20 cellular contexts compared by ENCODE assay signal in the genomic region with DNA sequence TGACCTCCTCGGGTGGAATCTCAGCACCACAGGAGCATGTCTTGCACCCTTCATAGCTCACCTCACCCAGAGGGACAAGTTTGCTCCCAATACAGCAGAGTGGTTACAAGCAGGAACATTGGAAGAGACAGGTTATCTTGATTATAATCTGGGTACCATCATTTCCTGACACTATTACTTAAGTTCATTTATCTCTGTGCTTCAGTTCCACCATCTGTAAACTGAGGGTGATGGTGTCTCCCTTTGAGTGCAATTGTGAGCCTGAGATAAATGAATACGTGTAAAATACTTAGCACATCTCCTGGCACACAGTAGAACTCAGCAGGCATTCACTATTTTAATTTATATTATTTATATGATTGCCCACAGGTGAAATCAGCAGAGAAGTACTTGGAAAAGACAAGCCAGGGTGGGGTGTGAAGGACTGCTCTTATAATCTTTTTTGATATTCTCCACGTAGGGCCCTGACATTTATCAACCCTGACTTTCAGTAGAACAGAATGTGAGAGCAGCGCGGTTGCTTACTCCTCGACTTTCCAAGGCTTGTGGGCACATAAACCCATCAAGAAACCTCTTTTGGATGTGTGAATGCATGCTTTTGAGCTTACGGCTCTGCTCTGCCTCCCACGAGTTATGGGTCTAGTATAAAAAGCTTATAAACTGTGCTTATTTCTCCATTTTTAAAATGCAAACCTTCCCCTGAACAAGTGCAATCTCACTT. TPM values are rescaled to one million over a fixed set of nuclear protein-coding genes. Genes with fewer than 3 reads are reported as not detected.
DNase-seq lines count a peak whose midpoint lies in the region; ATAC-seq and TF ChIP-seq lines count a peak whose summit lies in the region.
"Had no signal": no experiment of that assay in that cellular context is flagged by ENCODE, and none has a peak within 500 bp of the region (broad histone marks: within the 10 kb centered on the region; RNA-seq: fewer than 3 reads in every experiment).

No MANE protein-coding gene starts in this region.

- intact Hi-C loops in activated CD4-positive, alpha-beta T cell treated with anti-CD3 and anti-CD28 coated beads for 36 hours (cut with DNase I, micrococcal nuclease): no loop called here
- intact Hi-C loops in spleen (cut with DNase I; ENCODE audit: low total_unique reads): no loop called here

- H3K36me3 Mint-ChIP-seq in activated CD4-positive, alpha-beta T cell treated with anti-CD3 and anti-CD28 coated beads for 36 hours (ENCODE audit: low read depth): peaks cover 25% of the 10 kb centered on the region
- peaks cover 44% of the 10 kb centered on the region for H3K36me3 Mint-ChIP-seq in activated CD4-positive, alpha-beta T cell treated with anti-CD3 and anti-CD28 coated beads, Interleukin-2, amount 10 ng/mL, durations not matched to agents 7 days and 5 days (ENCODE audit: low read depth)
- peaks cover 49% of the 10 kb centered on the region for H3K36me3 Mint-ChIP-seq in T-helper 2 cell treated with Interferon-gamma antibody and Interleukin-4, amounts not matched to agents 5 μg/mL and 100 μg/mL, for 36 hours (ENCODE audit: low read depth)

- no peak for TF ChIP-seq CTCF in spleen (IDR thresholded peaks at IDR 0.05 in 8 of 11, conservative IDR thresholded peaks at IDR 0.05 in 3 of 11)

- peak overlapping the region in 1 of 2 donors; percentile 30 for H3K9ac ChIP-seq in stomach smooth muscle (ENCODE audit: low read length in 2 of 2)

- H3K36me3 ChIP-seq in stomach smooth muscle (ENCODE audit: control insufficient read depth in 2 of 2, insufficient read depth in 2 of 2, low read length in 2 of 2): peaks cover 3 to 23% of the 10 kb centered on the region in 2 donors
- H3K36me3 ChIP-seq in spleen: peaks cover 0 to 43% (median 15%) of the 10 kb centered on the region in 6 donors
- H3K36me3 ChIP-seq: WERI-Rb-1 had no signal

- H3K9me3 ChIP-seq in stomach smooth muscle (ENCODE audit: control insufficient read depth in 2 of 2, low read length in 2 of 2): no peaks in the 10 kb centered on the region
- H3K9me3 ChIP-seq in spleen: no peaks in the 10 kb centered on the region
- H3K9me3 ChIP-seq: lower lobe of right lung, right atrium auricular region had no signal

- peak overlapping the region in 1 of 2 donors; percentile 36 for H3K4me3 ChIP-seq in stomach smooth muscle (ENCODE audit: low read length in 2 of 2)
- no peak overlapping the region for H3K4me3 ChIP-seq in spleen
- H3K4me3 ChIP-seq: lower lobe of right lung, right atrium auricular region had no signal

- TF ChIP-seq POLR2A in spleen (IDR thresholded peaks at IDR 0.05): no peak

- 80 to 89% (median 83%) methylated on average over 8 of the region's 8 CpGs for WGBS in spleen, 5 donors

- ATAC-seq in activated CD4-positive, alpha-beta T cell treated with anti-CD3 and anti-CD28 coated beads for 36 hours: no peak
- ATAC-seq: PC-3 had no signal

- no peaks in the 10 kb centered on the region for H3K9me3 Mint-ChIP-seq in activated CD4-positive, alpha-beta T cell treated with anti-CD3 and anti-CD28 coated beads for 36 hours (ENCODE audit: low read depth)
- H3K9me3 Mint-ChIP-seq in activated CD4-positive, alpha-beta T cell treated with anti-CD3 and anti-CD28 coated beads, Interleukin-2, amount 10 ng/mL, durations not matched to agents 7 days and 5 days: no peaks in the 10 kb centered on the region
- no peaks in the 10 kb centered on the region for H3K9me3 Mint-ChIP-seq in T-helper 2 cell treated with Interferon-gamma antibody and Interleukin-4, amounts not matched to agents 5 μg/mL and 100 μg/mL, for 36 hours
- H3K9me3 Mint-ChIP-seq: activated naive CD4-positive, alpha-beta T cell treated with anti-CD3 and anti-CD28 coated beads, Interleukin-2, amount 50 U/mL, for 72 hours; CD4-positive, alpha-beta T cell; H9; nephron progenitor cell; stimulated activated effector memory CD8-positive, alpha-beta T cell treated with anti-CD3 and anti-CD28 coated beads, Interleukin-12 subunit alpha, Interleukin-12 subunit beta, amount 100 ng/mL, for 72 hours had no signal

- H3K27ac ChIP-seq in stomach smooth muscle (ENCODE audit: low read length) (peak overlapping the region; percentile 78), spleen (peak overlapping the region in 2 of 8 donors; percentile 28 to 46)
- H3K27ac ChIP-seq: right atrium auricular region, WERI-Rb-1 had no signal

- H3K27me3 Mint-ChIP-seq in activated CD4-positive, alpha-beta T cell treated with anti-CD3 and anti-CD28 coated beads for 36 hours: no peaks in the 10 kb centered on the region
- no peaks in the 10 kb centered on the region for H3K27me3 Mint-ChIP-seq in activated CD4-positive, alpha-beta T cell treated with anti-CD3 and anti-CD28 coated beads, Interleukin-2, amount 10 ng/mL, durations not matched to agents 7 days and 5 days
- no peaks in the 10 kb centered on the region for H3K27me3 Mint-ChIP-seq in T-helper 2 cell treated with Interferon-gamma antibody and Interleukin-4, amounts not matched to agents 5 μg/mL and 100 μg/mL, for 36 hours (ENCODE audit: low read depth)
- H3K27me3 Mint-ChIP-seq: CD4-positive, alpha-beta T cell had no signal

- H3K4me1 Mint-ChIP-seq in activated CD4-positive, alpha-beta T cell treated with anti-CD3 and anti-CD28 coated beads for 36 hours: peaks cover 39% of the 10 kb centered on the region
- H3K4me1 Mint-ChIP-seq in activated CD4-positive, alpha-beta T cell treated with anti-CD3 and anti-CD28 coated beads, Interleukin-2, amount 10 ng/mL, durations not matched to agents 7 days and 5 days: peaks cover 55% of the 10 kb centered on the region
- H3K4me1 Mint-ChIP-seq in T-helper 2 cell treated with Interferon-gamma antibody and Interleukin-4, amounts not matched to agents 5 μg/mL and 100 μg/mL, for 36 hours (ENCODE audit: low read depth): peaks cover 52% of the 10 kb centered on the region

- no peak overlapping the region for H3K27ac Mint-ChIP-seq in activated CD4-positive, alpha-beta T cell treated with anti-CD3 and anti-CD28 coated beads for 36 hours
- H3K27ac Mint-ChIP-seq in activated CD4-positive, alpha-beta T cell treated with anti-CD3 and anti-CD28 coated beads, Interleukin-2, amount 10 ng/mL, durations not matched to agents 7 days and 5 days: no peak overlapping the region
- H3K27ac Mint-ChIP-seq in T-helper 2 cell treated with Interferon-gamma antibody and Interleukin-4, amounts not matched to agents 5 μg/mL and 100 μg/mL, for 36 hours: no peak overlapping the region
- H3K27ac Mint-ChIP-seq: nephron progenitor cell had no signal

- CTCF ChIA-PET in activated CD4-positive, alpha-beta T cell treated with anti-CD3 and anti-CD28 coated beads for 36 hours (lab: Charles Lee): interaction anchor here (0.6 to 1.6 kb wide), 3 partner anchors 22 to 1232 kb away, joined by 3 to 4 read pairs (median 3); a partner anchor contains a TSS
- CTCF ChIA-PET in activated CD4-positive, alpha-beta T cell treated with anti-CD3 and anti-CD28 coated beads, Interleukin-2, amount 10 ng/mL, durations not matched to agents 7 days and 5 days (lab: Charles Lee): interaction anchor here (0.7 to 3.7 kb wide), 5 partner anchors 11 to 170 kb away, joined by 3 to 22 read pairs (median 3); no protein-coding TSS in a partner anchor

- DNase-seq in activated CD4-positive, alpha-beta T cell treated with anti-CD3 and anti-CD28 coated beads for 36 hours: peak; percentile 25
- DNase-seq in activated CD4-positive, alpha-beta T cell treated with anti-CD3 and anti-CD28 coated beads, Interleukin-2, amount 10 ng/mL, durations not matched to agents 7 days and 5 days: no peak
- DNase-seq in T-helper 2 cell treated with Interferon-gamma antibody and Interleukin-4, amounts not matched to agents 5 μg/mL and 100 μg/mL, for 36 hours (ENCODE audit: low spot score): no peak
- DNase-seq in globus pallidus (ENCODE audit: low spot score): peak; percentile 29
- no peak for DNase-seq in spleen
- DNase-seq in COLO829 (ENCODE audit: low spot score): no peak
- DNase-seq in activated CD4-positive, CD25-positive, alpha-beta regulatory T cell (lab: John Stamatoyannopoulos, UW): no peak
- DNase-seq: activated CD8-positive, alpha-beta memory T cell treated with anti-CD3 and anti-CD28 coated beads, Interleukin-2, amount 50 U/mL, for 48 hours; CD4-positive, alpha-beta T cell; foreskin melanocyte; H9; lower lobe of right lung; NCI-H446 treated with DMSO at 0.1 percent for 48 hours; nephron progenitor cell; PC-3; WERI-Rb-1 had no signal

- no peak overlapping the region for H3K4me3 Mint-ChIP-seq in activated CD4-positive, alpha-beta T cell treated with anti-CD3 and anti-CD28 coated beads for 36 hours
- no peak overlapping the region for H3K4me3 Mint-ChIP-seq in activated CD4-positive, alpha-beta T cell treated with anti-CD3 and anti-CD28 coated beads, Interleukin-2, amount 10 ng/mL, durations not matched to agents 7 days and 5 days
- peak overlapping the region; percentile 31 for H3K4me3 Mint-ChIP-seq in T-helper 2 cell treated with Interferon-gamma antibody and Interleukin-4, amounts not matched to agents 5 μg/mL and 100 μg/mL, for 36 hours
- H3K4me3 Mint-ChIP-seq: CD4-positive, alpha-beta T cell; H9; nephron progenitor cell had no signal

- no peaks in the 10 kb centered on the region for H3K27me3 ChIP-seq in stomach smooth muscle (ENCODE audit: control insufficient read depth in 1 of 2, insufficient read depth in 2 of 2, low read length in 2 of 2)
- H3K27me3 ChIP-seq in spleen (replicated peaks in 1 of 7): no peaks in the 10 kb centered on the region
- H3K27me3 ChIP-seq: right atrium auricular region had no signal

- POLR2A ChIA-PET in activated CD4-positive, alpha-beta T cell treated with anti-CD3 and anti-CD28 coated beads for 36 hours (lab: Charles Lee): interaction anchor here (2.1 kb wide), 1 partner anchor 34 kb away, joined by 20 read pairs; a partner anchor contains a TSS
- POLR2A ChIA-PET in activated CD4-positive, alpha-beta T cell treated with anti-CD3 and anti-CD28 coated beads, Interleukin-2, amount 10 ng/mL, durations not matched to agents 7 days and 5 days (lab: Charles Lee): interaction anchor here (1.0 kb wide), 1 partner anchor 35 kb away, joined by 4 read pairs; a partner anchor contains a TSS

- peaks cover 33% of the 10 kb centered on the region for H3K4me1 ChIP-seq in stomach smooth muscle (ENCODE audit: control insufficient read depth, insufficient read depth, low read length)
- H3K4me1 ChIP-seq in spleen: peaks cover 0 to 64% (median 21%) of the 10 kb centered on the region in 6 donors

RNA-seq across cellular contexts. Expression of a gene that starts 34.9 kb away (rescaled TPM):
- total RNA-seq in activated CD4-positive, alpha-beta T cell treated with anti-CD3 and anti-CD28 coated beads for 36 hours: 1 to 10 TPM; 7.3 to 9.2 TPM
- 10 to 100 TPM; 11.3 to 12.3 TPM for total RNA-seq in activated CD4-positive, alpha-beta T cell treated with anti-CD3 and anti-CD28 coated beads, Interleukin-2, amount 10 ng/mL, durations not matched to agents 7 days and 5 days
- total RNA-seq in spleen: 10 to 100 TPM in 1 of 7 donors, 1 to 10 TPM in 6; 6.6 to 11.9 (median 7.6) TPM
- polyA plus RNA-seq in spleen: 1 to 10 TPM; 3.4 to 7.4 (median 4.4) TPM

Comparison
In these comparisons a context has a peak if more than half of its experiments do, and no peak if none do; other contexts are left out.
1. DNase-seq: peak in activated CD4-positive, alpha-beta T cell treated with anti-CD3 and anti-CD28 coated beads for 36 hours (single experiment) and globus pallidus (single experiment); none in activated CD4-positive, alpha-beta T cell treated with anti-CD3 and anti-CD28 coated beads, Interleukin-2, amount 10 ng/mL, durations not matched to agents 7 days and 5 days (single experiment), T-helper 2 cell treated with Interferon-gamma antibody and Interleukin-4, amounts not matched to agents 5 μg/mL and 100 μg/mL, for 36 hours (single experiment), spleen (single experiment), COLO829 (single experiment) and activated CD4-positive, CD25-positive, alpha-beta regulatory T cell (0 of 4).